Comparison of ENCODE assay signal across 1 cellular context in the genomic region with DNA sequence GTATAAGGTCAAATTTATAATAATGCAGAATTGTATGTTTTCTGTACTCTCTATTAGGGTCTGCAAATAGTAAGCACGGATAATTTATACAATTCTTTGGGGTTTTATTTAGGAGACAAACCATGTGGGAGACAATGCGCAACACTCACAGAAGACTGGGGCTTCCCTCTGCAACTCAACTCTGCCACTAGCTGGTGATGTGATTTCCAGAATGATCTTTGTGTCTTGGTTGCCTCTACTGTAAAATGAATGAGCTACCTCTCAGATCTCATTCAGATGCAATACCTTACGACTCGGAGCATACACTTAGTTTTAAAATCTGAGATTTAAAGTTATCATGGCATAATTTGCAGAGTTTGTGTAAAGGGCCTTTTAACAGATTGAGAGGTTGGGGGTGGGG.
TF ChIP-seq lines count a peak whose summit lies in the region.

No MANE protein-coding gene starts in this region.

TF ChIP-seq in HCT116, 20 proteins besides CTCF, POLR2A, EP300 and RAD21:
- TF ChIP-seq EZH2 (IDR thresholded peaks at IDR 0.05) (no peak), SIN3A (IDR thresholded peaks at IDR 0.05; ENCODE audit: low read depth) (no peak), SP1 (IDR thresholded peaks at IDR 0.05; ENCODE audit: low read depth) (no peak), TCF7L2 (IDR thresholded peaks at IDR 0.05; ENCODE audit: borderline replicate concordance, extremely low read depth, insufficient read depth, insufficient read length) (no peak), ELF1 (IDR thresholded peaks at IDR 0.05; ENCODE audit: borderline replicate concordance, low read depth) (no peak), YY1 (IDR thresholded peaks at IDR 0.05; ENCODE audit: extremely low read depth, insufficient replicate concordance, low read depth, low read length) (no peak), EZH2phosphoT487 (IDR thresholded peaks at IDR 0.05; ENCODE audit: borderline replicate concordance) (no peak), ZNF274 (IDR thresholded peaks at IDR 0.05; ENCODE audit: low read depth, low read length) (no peak)
- TF ChIP-seq, protein P1, sequence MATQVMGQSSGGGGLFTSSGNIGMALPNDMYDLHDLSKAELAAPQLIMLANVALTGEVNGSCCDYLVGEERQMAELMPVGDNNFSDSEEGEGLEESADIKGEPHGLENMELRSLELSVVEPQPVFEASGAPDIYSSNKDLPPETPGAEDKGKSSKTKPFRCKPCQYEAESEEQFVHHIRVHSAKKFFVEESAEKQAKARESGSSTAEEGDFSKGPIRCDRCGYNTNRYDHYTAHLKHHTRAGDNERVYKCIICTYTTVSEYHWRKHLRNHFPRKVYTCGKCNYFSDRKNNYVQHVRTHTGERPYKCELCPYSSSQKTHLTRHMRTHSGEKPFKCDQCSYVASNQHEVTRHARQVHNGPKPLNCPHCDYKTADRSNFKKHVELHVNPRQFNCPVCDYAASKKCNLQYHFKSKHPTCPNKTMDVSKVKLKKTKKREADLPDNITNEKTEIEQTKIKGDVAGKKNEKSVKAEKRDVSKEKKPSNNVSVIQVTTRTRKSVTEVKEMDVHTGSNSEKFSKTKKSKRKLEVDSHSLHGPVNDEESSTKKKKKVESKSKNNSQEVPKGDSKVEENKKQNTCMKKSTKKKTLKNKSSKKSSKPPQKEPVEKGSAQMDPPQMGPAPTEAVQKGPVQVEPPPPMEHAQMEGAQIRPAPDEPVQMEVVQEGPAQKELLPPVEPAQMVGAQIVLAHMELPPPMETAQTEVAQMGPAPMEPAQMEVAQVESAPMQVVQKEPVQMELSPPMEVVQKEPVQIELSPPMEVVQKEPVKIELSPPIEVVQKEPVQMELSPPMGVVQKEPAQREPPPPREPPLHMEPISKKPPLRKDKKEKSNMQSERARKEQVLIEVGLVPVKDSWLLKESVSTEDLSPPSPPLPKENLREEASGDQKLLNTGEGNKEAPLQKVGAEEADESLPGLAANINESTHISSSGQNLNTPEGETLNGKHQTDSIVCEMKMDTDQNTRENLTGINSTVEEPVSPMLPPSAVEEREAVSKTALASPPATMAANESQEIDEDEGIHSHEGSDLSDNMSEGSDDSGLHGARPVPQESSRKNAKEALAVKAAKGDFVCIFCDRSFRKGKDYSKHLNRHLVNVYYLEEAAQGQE (IDR thresholded peaks at IDR 0.05; ENCODE audit: low read depth) = no peak
- TF ChIP-seq, protein P2, sequence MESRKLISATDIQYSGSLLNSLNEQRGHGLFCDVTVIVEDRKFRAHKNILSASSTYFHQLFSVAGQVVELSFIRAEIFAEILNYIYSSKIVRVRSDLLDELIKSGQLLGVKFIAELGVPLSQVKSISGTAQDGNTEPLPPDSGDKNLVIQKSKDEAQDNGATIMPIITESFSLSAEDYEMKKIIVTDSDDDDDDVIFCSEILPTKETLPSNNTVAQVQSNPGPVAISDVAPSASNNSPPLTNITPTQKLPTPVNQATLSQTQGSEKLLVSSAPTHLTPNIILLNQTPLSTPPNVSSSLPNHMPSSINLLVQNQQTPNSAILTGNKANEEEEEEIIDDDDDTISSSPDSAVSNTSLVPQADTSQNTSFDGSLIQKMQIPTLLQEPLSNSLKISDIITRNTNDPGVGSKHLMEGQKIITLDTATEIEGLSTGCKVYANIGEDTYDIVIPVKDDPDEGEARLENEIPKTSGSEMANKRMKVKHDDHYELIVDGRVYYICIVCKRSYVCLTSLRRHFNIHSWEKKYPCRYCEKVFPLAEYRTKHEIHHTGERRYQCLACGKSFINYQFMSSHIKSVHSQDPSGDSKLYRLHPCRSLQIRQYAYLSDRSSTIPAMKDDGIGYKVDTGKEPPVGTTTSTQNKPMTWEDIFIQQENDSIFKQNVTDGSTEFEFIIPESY (IDR thresholded peaks at IDR 0.05; ENCODE audit: extremely low read depth, insufficient replicate concordance, low read length) = no peak
